Comparison of ENCODE assay signal across 8 cellular contexts in genomic region chr21:46096997-46097825, GRCh38. TPM values are rescaled to one million over a fixed set of nuclear protein-coding genes. Genes with fewer than 3 reads are reported as not detected.
DNase-seq lines count a peak whose midpoint lies in the region; ATAC-seq and TF ChIP-seq lines count a peak whose summit lies in the region.

No MANE protein-coding gene starts in this region.

- H3K9me3 ChIP-seq in sigmoid colon: peaks cover 0 to 3% (median 0%) of the 10 kb centered on the region in 4 donors

- peaks cover 1% of the 10 kb centered on the region for H3K9me3 Mint-ChIP-seq in activated CD4-positive, alpha-beta memory T cell treated with anti-CD3 and anti-CD28 coated beads for 36 hours

- H3K36me3 Mint-ChIP-seq in activated CD4-positive, alpha-beta memory T cell treated with anti-CD3 and anti-CD28 coated beads for 36 hours: no peaks in the 10 kb centered on the region

- no peaks in the 10 kb centered on the region for H3K36me3 ChIP-seq in sigmoid colon

- ATAC-seq in left cardiac atrium (peak; percentile 21 to 32), HG03108 (IDR thresholded peaks at IDR 0.05; ENCODE audit: unreplicated experiment) (no peak), HG03045 (IDR thresholded peaks at IDR 0.05; ENCODE audit: unreplicated experiment) (no peak)

- peaks cover 20% of the 10 kb centered on the region for H3K27me3 Mint-ChIP-seq in activated CD4-positive, alpha-beta memory T cell treated with anti-CD3 and anti-CD28 coated beads for 36 hours

- no peak for TF ChIP-seq EP300 in sigmoid colon (IDR thresholded peaks at IDR 0.05)

- no peak for TF ChIP-seq POLR2A in sigmoid colon (IDR thresholded peaks at IDR 0.05)

- H3K4me1 ChIP-seq in sigmoid colon: peaks cover 0 to 71% (median 53%) of the 10 kb centered on the region in 4 donors

- 20 to 33% methylated on average over 32 of the region's 32 CpGs for whole genome bisulfite sequencing in sigmoid colon, 2 donors

- H3K27ac ChIP-seq in sigmoid colon: peak overlapping the region; percentile 98 to 100 (median 99)

- DNase-seq in EH (ENCODE audit: low read depth) (peak; percentile 35), left cardiac atrium (peak; percentile 33), sigmoid colon (peak; percentile 76), NCI-H1417 (lab: John Stamatoyannopoulos, UW) (no peak), NCI-H524 (lab: John Stamatoyannopoulos, UW) (no peak)
- peak; percentile 3 for DNase-seq in activated CD4-positive, alpha-beta memory T cell treated with anti-CD3 and anti-CD28 coated beads for 36 hours

- no peaks in the 10 kb centered on the region for H3K27me3 ChIP-seq in sigmoid colon

- H3K4me3 ChIP-seq in sigmoid colon: peak overlapping the region; percentile 89 to 98 (median 92)

- CTCF ChIA-PET in activated CD4-positive, alpha-beta memory T cell treated with anti-CD3 and anti-CD28 coated beads for 36 hours (lab: Charles Lee): interaction anchor here (1.2 kb wide), 1 partner anchor 125 kb away, joined by 4 read pairs; no protein-coding TSS in a partner anchor

- intact Hi-C loops in activated CD4-positive, alpha-beta memory T cell treated with anti-CD3 and anti-CD28 coated beads for 36 hours (cut with micrococcal nuclease): loop anchor here (5.0 kb wide), 1 partner anchor 125 kb away; no protein-coding TSS in a partner anchor
- intact Hi-C loops in left cardiac atrium (cut with DNase I) (loop anchor here (5.0 kb wide), 2 partner anchors 115 to 125 kb away; partner anchors contain the start of gene COL6A1 (in 1 of the 2)), sigmoid colon (cut with DNase I) (loop anchor here (2.0 kb wide), 1 partner anchor 42 kb away; no protein-coding TSS in a partner anchor)

- no peak overlapping the region for H3K27ac Mint-ChIP-seq in activated CD4-positive, alpha-beta memory T cell treated with anti-CD3 and anti-CD28 coated beads for 36 hours

- H3K4me3 Mint-ChIP-seq in activated CD4-positive, alpha-beta memory T cell treated with anti-CD3 and anti-CD28 coated beads for 36 hours: peak overlapping the region; percentile 20

- no peak for TF ChIP-seq CTCF in sigmoid colon (IDR thresholded peaks at IDR 0.05)

- POLR2A ChIA-PET in activated CD4-positive, alpha-beta memory T cell treated with anti-CD3 and anti-CD28 coated beads for 36 hours (lab: Charles Lee): no interaction called here

- no peaks in the 10 kb centered on the region for H3K4me1 Mint-ChIP-seq in activated CD4-positive, alpha-beta memory T cell treated with anti-CD3 and anti-CD28 coated beads for 36 hours (ENCODE audit: low read depth)

RNA-seq across cellular contexts. Expression of gene COL6A2, which starts 0.7 kb away (rescaled TPM):
- total RNA-seq in activated CD4-positive, alpha-beta memory T cell treated with anti-CD3 and anti-CD28 coated beads for 36 hours: 1 to 10 TPM; 4.3 to 4.8 TPM
- total RNA-seq in left cardiac atrium: 100 to 1,000 TPM; 330 to 350 TPM
- 1,000 to 10,000 TPM in 2 of 4 donors, 100 to 1,000 TPM in 2; 570 to 1,745 (median 1,082) TPM for total RNA-seq in sigmoid colon
- 100 to 1,000 TPM in 1 of 3 donors, 10 to 100 TPM in 2; 14.3 to 233 (median 37.8) TPM for polyA plus RNA-seq in sigmoid colon

RNA-seq across cellular contexts. Expression of gene FTCD, which starts 58.2 kb away (rescaled TPM):
- under 1 TPM in 1 of 2 experiments, not detected in 1; 0.22 TPM for total RNA-seq in activated CD4-positive, alpha-beta memory T cell treated with anti-CD3 and anti-CD28 coated beads for 36 hours
- 1 to 10 TPM in 1 of 2 donors, under 1 TPM in 1; 0.68 to 1.6 TPM for total RNA-seq in left cardiac atrium
- 1 to 10 TPM in 1 of 4 donors, not detected in 3; 1.4 TPM for total RNA-seq in sigmoid colon
- under 1 TPM in 1 of 3 donors, not detected in 2; 0.20 TPM for polyA plus RNA-seq in sigmoid colon

Comparison
In these comparisons a context has a peak if more than half of its experiments do, and no peak if none do; other contexts are left out.
1. DNase-seq: peak in EH (single experiment), activated CD4-positive, alpha-beta memory T cell treated with anti-CD3 and anti-CD28 coated beads for 36 hours (single experiment), left cardiac atrium (single experiment) and sigmoid colon (single experiment); none in NCI-H1417 (0 of 3) and NCI-H524 (0 of 2).
2. ATAC-seq: peak in left cardiac atrium (2 of 2); none in HG03108 (single experiment) and HG03045 (single experiment).
3. RNA of gene COL6A2, which starts 0.7 kb away (total RNA-seq): 570 to 1,745 TPM in sigmoid colon and 330 to 350 TPM in left cardiac atrium; 4.3 to 4.8 TPM in activated CD4-positive, alpha-beta memory T cell treated with anti-CD3 and anti-CD28 coated beads for 36 hours; every median in the first group is over 10 times any median in the second.